ENCODE assay signal across 8 cellular contexts in the genomic region with DNA sequence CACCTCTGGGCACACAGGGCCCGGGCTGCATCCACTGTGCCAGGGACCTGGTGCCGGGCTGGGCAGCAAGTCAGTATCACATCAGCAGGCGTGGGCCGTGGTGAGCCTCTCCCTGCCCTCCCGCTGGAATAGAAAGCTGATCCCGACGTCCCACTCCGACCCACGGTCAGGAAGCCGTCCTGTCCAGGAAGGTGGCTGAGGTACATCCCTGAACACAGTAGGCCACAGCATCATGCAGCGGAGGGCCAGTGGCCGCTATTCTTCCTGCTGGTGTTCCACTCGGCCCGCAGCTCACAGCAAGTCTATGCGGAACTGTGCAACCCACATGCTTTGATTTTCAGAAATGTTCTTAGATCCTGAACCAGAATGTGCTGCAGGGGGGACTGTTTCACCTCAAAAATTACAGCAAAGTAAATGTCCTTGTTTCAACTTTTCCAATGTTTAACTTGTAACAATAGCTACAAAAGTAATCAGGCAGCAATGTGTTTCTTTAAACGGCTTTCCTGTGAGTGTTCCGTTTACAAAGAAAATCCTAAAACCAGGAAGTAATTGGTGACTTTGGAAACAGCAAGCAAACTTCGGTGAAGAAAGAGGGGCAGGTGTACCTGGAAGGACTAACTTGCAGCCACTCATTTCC. TPM values are rescaled to one million over a fixed set of nuclear protein-coding genes. Genes with fewer than 3 reads are reported as not detected.
DNase-seq lines count a peak whose midpoint lies in the region; ATAC-seq and TF ChIP-seq lines count a peak whose summit lies in the region.

No MANE protein-coding gene starts in this region.

- H3K4me3 ChIP-seq in GM12865 (ENCODE audit: low read depth, low read length) (peak overlapping the region; percentile 45), cardiac muscle cell (peak overlapping the region; percentile 24), retinal pigment epithelial cell (ENCODE audit: low read length) (peak overlapping the region; percentile 15)

- no peak for TF ChIP-seq CTCF in GM12865 (IDR thresholded peaks at IDR 0.05; ENCODE audit: insufficient read depth, low read depth, low read length, missing control alignments)
- TF ChIP-seq CTCF in VCaP (conservative IDR thresholded peaks at IDR 0.05) = no peak
- TF ChIP-seq CTCF in cardiac muscle cell (IDR thresholded peaks at IDR 0.05; ENCODE audit: low read depth, low read length) = no peak
- no peak for TF ChIP-seq CTCF in retinal pigment epithelial cell (conservative IDR thresholded peaks at IDR 0.05; ENCODE audit: low read depth, low read length)

- no peaks in the 10 kb centered on the region for H3K36me3 ChIP-seq in cardiac muscle cell

- H3K27ac ChIP-seq in VCaP (peak overlapping the region; percentile 96), cardiac muscle cell (peak overlapping the region; percentile 97)

- no peaks in the 10 kb centered on the region for H3K27me3 ChIP-seq in cardiac muscle cell

- H3K4me1 ChIP-seq in cardiac muscle cell (ENCODE audit: low read depth) = peaks cover 26% of the 10 kb centered on the region

- in situ Hi-C loops in KBM-7 (cut with MboI; ENCODE audit: low pct_unique_long_range_greater_than_20kb, low sequenced_read_pairs) = no loop called here

- no peak for ATAC-seq in HG03025 (IDR thresholded peaks at IDR 0.05; ENCODE audit: low FRiP score, unreplicated experiment)
- ATAC-seq in GM18873 (IDR thresholded peaks at IDR 0.05; ENCODE audit: low FRiP score, unreplicated experiment) = no peak

- DNase-seq in GM12865 (ENCODE audit: low read depth) (no peak), cardiac muscle cell (ENCODE audit: low read depth in 1 of 2, low spot score in 1 of 2) (no peak), retinal pigment epithelial cell (ENCODE audit: low read depth) (no peak), KBM-7 (no peak), H4 (ENCODE audit: low spot score) (no peak)

- H3K9me3 ChIP-seq in cardiac muscle cell (ENCODE audit: low read depth) = no peaks in the 10 kb centered on the region

RNA-seq across cellular contexts. Expression of a gene that starts 0.7 kb away (rescaled TPM):
- 11.2 and 16.3 TPM in 2 replicates for total RNA-seq in cardiac muscle cell
- polyA plus RNA-seq in cardiac muscle cell = 4.4 and 7.5 TPM in 2 replicates
- total RNA-seq in H4 (2014; rRNA removed; shearing (Covaris generic)) = 3.4 and 5.7 TPM in 2 replicates

RNA-seq across cellular contexts. Expression of a gene that starts 44.2 kb away (rescaled TPM):
- 1.6 and 5.2 TPM in 2 replicates for total RNA-seq in cardiac muscle cell
- polyA plus RNA-seq in cardiac muscle cell = 1.7 and 3.4 TPM in 2 replicates
- 0.97 and 1.5 TPM in 2 replicates for total RNA-seq in H4 (2014; rRNA removed; shearing (Covaris generic))
